17 cellular contexts compared by ENCODE assay signal in genomic region chrX:124239324-124239723, GRCh38.
DNase-seq lines count a peak whose midpoint lies in the region; ATAC-seq and TF ChIP-seq lines count a peak whose summit lies in the region.
"Had no signal": no experiment of that assay in that cellular context is flagged by ENCODE, and none has a peak within 500 bp of the region (broad histone marks: within the 10 kb centered on the region; RNA-seq: fewer than 3 reads in every experiment).

No MANE protein-coding gene starts in this region.

- no peaks in the 10 kb centered on the region for H3K36me3 Mint-ChIP-seq in natural killer cell treated with Interleukin-12 subunit alpha and Interleukin-12 subunit beta and Interleukin-15 and Interleukin-18, amount 100 ng/mL, for 72 hours
- H3K36me3 Mint-ChIP-seq in natural killer cell, result no peaks in the 10 kb centered on the region
- H3K36me3 Mint-ChIP-seq: brain, naive B cell had no signal

- TF ChIP-seq CTCF in natural killer cell (IDR thresholded peaks at IDR 0.05), result no peak
- no peak for TF ChIP-seq CTCF in VCaP (conservative IDR thresholded peaks at IDR 0.05)

- H3K27ac Mint-ChIP-seq in natural killer cell treated with Interleukin-12 subunit alpha and Interleukin-12 subunit beta and Interleukin-15 and Interleukin-18, amount 100 ng/mL, for 72 hours, result peak overlapping the region; percentile 90 to 95
- H3K27ac Mint-ChIP-seq in natural killer cell, result peak overlapping the region in 1 of 2 donors; percentile 3
- H3K27ac Mint-ChIP-seq: brain, endodermal cell had no signal

- peak overlapping the region; percentile 86 for H3K4me3 Mint-ChIP-seq in natural killer cell treated with Interleukin-12 subunit alpha and Interleukin-12 subunit beta and Interleukin-15 and Interleukin-18, amount 100 ng/mL, for 72 hours
- no peak overlapping the region for H3K4me3 Mint-ChIP-seq in natural killer cell
- H3K4me3 Mint-ChIP-seq: brain, endodermal cell, naive B cell had no signal

- peak overlapping the region; percentile 43; the same call in 1 of the 2 replicates for H3K27ac ChIP-seq in VCaP
- H3K27ac ChIP-seq: PC-9 had no signal

- peaks cover 0 to 3% of the 10 kb centered on the region in 2 donors for H3K27me3 Mint-ChIP-seq in natural killer cell treated with Interleukin-12 subunit alpha and Interleukin-12 subunit beta and Interleukin-15 and Interleukin-18, amount 100 ng/mL, for 72 hours
- H3K27me3 Mint-ChIP-seq in natural killer cell (ENCODE audit: low read depth in 2 of 2), result no peaks in the 10 kb centered on the region
- H3K27me3 Mint-ChIP-seq: naive B cell had no signal

- ATAC-seq in natural killer cell treated with Interleukin-12 subunit alpha and Interleukin-12 subunit beta and Interleukin-15 and Interleukin-18, amount 100 ng/mL, for 72 hours, result peak; percentile 68 to 76
- ATAC-seq in natural killer cell (no peak), HG02678 (IDR thresholded peaks at IDR 0.05; ENCODE audit: unreplicated experiment) (peak; percentile 45), GM18520 (IDR thresholded peaks at IDR 0.05; ENCODE audit: unreplicated experiment) (no peak), GM19455 (IDR thresholded peaks at IDR 0.05; ENCODE audit: unreplicated experiment) (no peak)
- ATAC-seq in stimulated activated naive CD8-positive, alpha-beta T cell treated with anti-CD3 and anti-CD28 coated beads, Interleukin-15, Interleukin-2, amounts not matched to agents 100 U/mL and 50 U/mL, for 24 hours, result peak; percentile 38
- ATAC-seq: right cardiac atrium had no signal

- intact Hi-C loops in natural killer cell (cut with micrococcal nuclease), result no loop called here

- no peak for DNase-seq in natural killer cell treated with Interleukin-12 subunit alpha and Interleukin-12 subunit beta and Interleukin-15 and Interleukin-18, amount 100 ng/mL, for 72 hours (ENCODE audit: low spot score)
- DNase-seq in natural killer cell, result no peak
- DNase-seq in stimulated activated naive CD8-positive, alpha-beta T cell treated with anti-CD3 and anti-CD28 coated beads, Interleukin-15, Interleukin-2, amounts not matched to agents 100 U/mL and 50 U/mL, for 24 hours, result no peak
- no peak for DNase-seq in DMS153 (lab: John Stamatoyannopoulos, UW)
- DNase-seq: AML-193, endodermal cell, head of caudate nucleus, MV-4-11, naive B cell, NCI-H2227 treated with DMSO at 0.1 percent for 48 hours, PC-9, right cardiac atrium had no signal

- peaks cover 40 to 54% of the 10 kb centered on the region in 2 donors for H3K4me1 Mint-ChIP-seq in natural killer cell treated with Interleukin-12 subunit alpha and Interleukin-12 subunit beta and Interleukin-15 and Interleukin-18, amount 100 ng/mL, for 72 hours (ENCODE audit: low read depth in 2 of 2)
- H3K4me1 Mint-ChIP-seq in natural killer cell, result peaks cover 33% of the 10 kb centered on the region in 2 donors
- H3K4me1 Mint-ChIP-seq: brain, endodermal cell had no signal

- H3K9me3 Mint-ChIP-seq in natural killer cell treated with Interleukin-12 subunit alpha and Interleukin-12 subunit beta and Interleukin-15 and Interleukin-18, amount 100 ng/mL, for 72 hours, result no peaks in the 10 kb centered on the region
- peaks cover 0 to 2% of the 10 kb centered on the region in 2 donors for H3K9me3 Mint-ChIP-seq in natural killer cell
- H3K9me3 Mint-ChIP-seq: endodermal cell had no signal

Comparison
In these comparisons a context has a peak if more than half of its experiments do, and no peak if none do; other contexts are left out.
1. ATAC-seq: peak in natural killer cell treated with Interleukin-12 subunit alpha and Interleukin-12 subunit beta and Interleukin-15 and Interleukin-18, amount 100 ng/mL, for 72 hours (2 of 2), HG02678 (single experiment) and stimulated activated naive CD8-positive, alpha-beta T cell treated with anti-CD3 and anti-CD28 coated beads, Interleukin-15, Interleukin-2, amounts not matched to agents 100 U/mL and 50 U/mL, for 24 hours (single experiment); none in natural killer cell (0 of 3), GM18520 (single experiment) and GM19455 (single experiment).